In the genomic region with DNA sequence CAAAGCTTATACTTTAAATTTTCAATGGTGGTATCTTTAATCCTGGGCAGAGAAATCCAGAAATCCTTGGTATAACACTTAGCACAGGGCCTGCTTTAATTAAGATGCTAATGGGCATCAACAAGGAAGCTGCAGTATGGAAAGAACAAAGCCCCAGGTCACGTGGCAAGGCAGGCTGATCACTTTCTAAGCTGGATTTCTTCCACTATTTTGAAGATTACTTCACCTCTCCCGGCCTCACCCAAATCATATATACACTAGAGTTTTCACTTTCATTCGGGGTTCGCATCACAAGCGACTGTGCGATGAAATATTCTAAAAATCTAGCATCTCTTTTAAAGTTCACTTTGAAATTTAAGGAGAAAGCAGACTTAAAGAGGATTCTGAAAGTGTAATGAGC, we compare ENCODE assay signal across 1 cellular context.
TF ChIP-seq lines count a peak whose summit lies in the region.

No MANE protein-coding gene starts in this region.

TF ChIP-seq in SK-N-SH, 30 proteins besides CTCF, POLR2A, EP300 and RAD21:
- TF ChIP-seq, protein P1, sequence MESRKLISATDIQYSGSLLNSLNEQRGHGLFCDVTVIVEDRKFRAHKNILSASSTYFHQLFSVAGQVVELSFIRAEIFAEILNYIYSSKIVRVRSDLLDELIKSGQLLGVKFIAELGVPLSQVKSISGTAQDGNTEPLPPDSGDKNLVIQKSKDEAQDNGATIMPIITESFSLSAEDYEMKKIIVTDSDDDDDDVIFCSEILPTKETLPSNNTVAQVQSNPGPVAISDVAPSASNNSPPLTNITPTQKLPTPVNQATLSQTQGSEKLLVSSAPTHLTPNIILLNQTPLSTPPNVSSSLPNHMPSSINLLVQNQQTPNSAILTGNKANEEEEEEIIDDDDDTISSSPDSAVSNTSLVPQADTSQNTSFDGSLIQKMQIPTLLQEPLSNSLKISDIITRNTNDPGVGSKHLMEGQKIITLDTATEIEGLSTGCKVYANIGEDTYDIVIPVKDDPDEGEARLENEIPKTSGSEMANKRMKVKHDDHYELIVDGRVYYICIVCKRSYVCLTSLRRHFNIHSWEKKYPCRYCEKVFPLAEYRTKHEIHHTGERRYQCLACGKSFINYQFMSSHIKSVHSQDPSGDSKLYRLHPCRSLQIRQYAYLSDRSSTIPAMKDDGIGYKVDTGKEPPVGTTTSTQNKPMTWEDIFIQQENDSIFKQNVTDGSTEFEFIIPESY (IDR thresholded peaks at IDR 0.05; ENCODE audit: borderline replicate concordance, low read depth): no peak
- TF ChIP-seq SMC3 (IDR thresholded peaks at IDR 0.05; ENCODE audit: low read depth, low read length) (no peak), CHD2 (IDR thresholded peaks at IDR 0.05; ENCODE audit: low read length, partially characterized antibody) (no peak), NFIC (IDR thresholded peaks at IDR 0.05; ENCODE audit: borderline replicate concordance) (no peak)
- TF ChIP-seq, protein P2, sequence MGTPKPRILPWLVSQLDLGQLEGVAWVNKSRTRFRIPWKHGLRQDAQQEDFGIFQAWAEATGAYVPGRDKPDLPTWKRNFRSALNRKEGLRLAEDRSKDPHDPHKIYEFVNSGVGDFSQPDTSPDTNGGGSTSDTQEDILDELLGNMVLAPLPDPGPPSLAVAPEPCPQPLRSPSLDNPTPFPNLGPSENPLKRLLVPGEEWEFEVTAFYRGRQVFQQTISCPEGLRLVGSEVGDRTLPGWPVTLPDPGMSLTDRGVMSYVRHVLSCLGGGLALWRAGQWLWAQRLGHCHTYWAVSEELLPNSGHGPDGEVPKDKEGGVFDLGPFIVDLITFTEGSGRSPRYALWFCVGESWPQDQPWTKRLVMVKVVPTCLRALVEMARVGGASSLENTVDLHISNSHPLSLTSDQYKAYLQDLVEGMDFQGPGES (IDR thresholded peaks at IDR 0.05; ENCODE audit: low read depth, low read length): no peak
- TF ChIP-seq, protein P3, sequence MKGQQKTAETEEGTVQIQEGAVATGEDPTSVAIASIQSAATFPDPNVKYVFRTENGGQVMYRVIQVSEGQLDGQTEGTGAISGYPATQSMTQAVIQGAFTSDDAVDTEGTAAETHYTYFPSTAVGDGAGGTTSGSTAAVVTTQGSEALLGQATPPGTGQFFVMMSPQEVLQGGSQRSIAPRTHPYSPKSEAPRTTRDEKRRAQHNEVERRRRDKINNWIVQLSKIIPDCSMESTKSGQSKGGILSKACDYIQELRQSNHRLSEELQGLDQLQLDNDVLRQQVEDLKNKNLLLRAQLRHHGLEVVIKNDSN (IDR thresholded peaks at IDR 0.05; ENCODE audit: borderline replicate concordance, low read depth): no peak; the same call in 1 of the 2 replicates
